8 cellular contexts compared by ENCODE assay signal in the genomic region with DNA sequence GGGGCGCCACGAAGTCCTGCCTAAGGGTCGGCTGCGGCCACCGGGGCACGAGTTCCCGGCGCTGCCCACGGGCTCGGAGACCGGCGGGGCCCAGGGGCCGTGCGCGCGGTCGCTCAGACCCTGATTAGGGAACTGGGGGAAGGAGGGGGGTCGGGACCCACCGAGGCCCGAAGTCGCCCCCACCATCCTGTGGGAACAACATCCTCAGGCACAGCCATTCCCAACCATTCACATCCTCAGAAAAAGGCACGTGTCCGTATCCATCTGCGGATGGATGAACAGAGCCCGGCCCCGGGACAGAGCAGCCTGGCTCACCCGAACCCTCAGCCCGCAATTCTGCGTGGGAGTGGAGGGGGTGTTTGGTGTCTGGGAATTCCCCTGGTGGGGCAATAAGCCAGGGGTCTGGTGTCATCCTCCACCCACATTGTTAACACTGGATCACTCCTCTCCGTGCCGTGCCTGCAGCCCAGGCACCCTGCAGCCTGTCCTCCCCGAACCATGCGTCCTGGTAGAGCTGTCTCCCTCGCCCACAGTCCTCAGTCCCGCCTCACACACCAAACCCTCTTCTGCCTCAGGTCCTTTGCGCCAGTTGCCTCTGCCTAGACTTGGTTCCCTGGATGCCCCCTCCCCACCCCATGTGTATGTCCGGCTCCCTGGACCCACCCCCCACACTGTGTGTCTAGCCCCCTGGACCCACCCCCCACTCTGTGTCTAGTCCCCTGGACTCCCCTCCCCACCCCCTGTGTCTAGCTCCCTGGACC. TPM values are rescaled to one million over a fixed set of nuclear protein-coding genes. Genes with fewer than 3 reads are reported as not detected.
DNase-seq lines count a peak whose midpoint lies in the region; ATAC-seq and TF ChIP-seq lines count a peak whose summit lies in the region.

No MANE protein-coding gene starts in this region.

- H3K79me2 ChIP-seq in HCT116 (ENCODE audit: insufficient read depth, low read length), result peaks cover 32% of the 10 kb centered on the region

- no peaks in the 10 kb centered on the region for H4K20me1 ChIP-seq in HCT116 (ENCODE audit: insufficient read depth)

- TF ChIP-seq POLR2A in HCT116 (IDR thresholded peaks at IDR 0.05; ENCODE audit: borderline replicate concordance, extremely low read depth, insufficient read depth, insufficient read length), result no peak
- no peak for TF ChIP-seq POLR2A in suprapubic skin (IDR thresholded peaks at IDR 0.05)

- no peak overlapping the region for H2AFZ ChIP-seq in HCT116 (ENCODE audit: low read depth, low read length, poor library complexity, severe bottlenecking)

- no TSS peak for BruUV-seq in HCT116 (replicated peaks; lab: Mats Ljungman, UMichigan)

- RAD21 ChIA-PET in HCT116 (lab: Charles Lee; ENCODE audit: low non-redundant PET in 1 of 2, low total read pairs in 2 of 2, uncharacterized antibody in 2 of 2, unreplicated experiment in 2 of 2), result no interaction called here

- H3K9ac ChIP-seq in HCT116 (ENCODE audit: low read length), result peak overlapping the region; percentile 97

- H3K4me3 ChIP-seq in HCT116 (replicated peaks in 1 of 2; ENCODE audit: low read depth in 1 of 2, low read length in 2 of 2), result peak overlapping the region; percentile 83 to 95
- H3K4me3 ChIP-seq in suprapubic skin, result peak overlapping the region; percentile 91

- intact Hi-C loops in HCT116 (cut with micrococcal nuclease), result loop anchor here (1.0 kb wide), 1 partner anchor 16 kb away; a partner anchor contains a TSS

- H3K27me3 ChIP-seq in HCT116 (ENCODE audit: insufficient read depth, low read length) (no peaks in the 10 kb centered on the region), suprapubic skin (no peaks in the 10 kb centered on the region)

- H3K4me2 ChIP-seq in HCT116 (ENCODE audit: low read length), result peak overlapping the region; percentile 99

- no peaks in the 10 kb centered on the region for H3K9me2 ChIP-seq in HCT116 (ENCODE audit: insufficient read depth)

- CTCF ChIA-PET in HCT116 (lab: Charles Lee), result interaction anchor here (1.1 kb wide), 1 partner anchor 15 kb away, joined by 3 read pairs; a partner anchor contains a TSS

- DNase-seq in EH (ENCODE audit: low read depth) (peak; percentile 84), HCT116 (ENCODE audit: low read depth, low spot score) (no peak), NCI-H2227 treated with DMSO at 0.1 percent for 48 hours (lab: John Stamatoyannopoulos, UW) (peak; percentile 22), activated T-cell treated with anti-CD3 and anti-CD28 coated beads for 4 hours (peak; percentile 89), myocyte (ENCODE audit: low read depth) (peak; percentile 78), suprapubic skin (ENCODE audit: low spot score in 2 of 2) (peak in 1 of 2 donors; percentile 77)

- TF ChIP-seq RAD21 in HCT116 (IDR thresholded peaks at IDR 0.05; ENCODE audit: low read depth), result no peak

- POLR2A ChIA-PET in HCT116 (lab: Charles Lee), result interaction anchor here (1.4 to 4.2 kb wide), 2 partner anchors 16 to 79 kb away, joined by 4 to 31 read pairs; a partner anchor contains a TSS

- H3K36me3 ChIP-seq in HCT116 (ENCODE audit: control insufficient read depth in 1 of 2, insufficient read depth in 2 of 2, low read length in 2 of 2), result no peaks in the 10 kb centered on the region; a peak in 1 of 4 replicates
- no peaks in the 10 kb centered on the region for H3K36me3 ChIP-seq in suprapubic skin

- ATAC-seq in HCT116 (peak; percentile 45), esophagus mucosa (peak; percentile 1), HG03108 (IDR thresholded peaks at IDR 0.05; ENCODE audit: unreplicated experiment) (no peak)

- H3K27ac ChIP-seq in HCT116 (ENCODE audit: low read depth, low read length) (peak overlapping the region; percentile 97), suprapubic skin (peak overlapping the region; percentile 75)

- H3K4me1 ChIP-seq in HCT116 (ENCODE audit: control insufficient read depth in 1 of 2, insufficient read depth in 2 of 2, low read length in 2 of 2) (peaks cover 48 to 77% of the 10 kb centered on the region in 2 experiments), suprapubic skin (peaks cover 52% of the 10 kb centered on the region)

- WGBS in suprapubic skin, result 40% methylated on average over 8 of the region's 37 CpGs

- H3K9me3 ChIP-seq in HCT116 (ENCODE audit: control insufficient read depth in 1 of 2, insufficient read depth in 1 of 2, low read depth in 1 of 2, low read length in 2 of 2) (no peaks in the 10 kb centered on the region), suprapubic skin (no peaks in the 10 kb centered on the region)

- TF ChIP-seq CTCF in HCT116 (IDR thresholded peaks at IDR 0.05 in 2 of 3, conservative IDR thresholded peaks at IDR 0.05 in 1 of 3; ENCODE audit: borderline replicate concordance in 1 of 3, insufficient read depth in 1 of 3, low read depth in 2 of 3, low read length in 2 of 3), result no peak
- TF ChIP-seq CTCF in suprapubic skin (IDR thresholded peaks at IDR 0.05), result no peak

- no peak for TF ChIP-seq EP300 in suprapubic skin (IDR thresholded peaks at IDR 0.05)

TF ChIP-seq in HCT116, 20 proteins besides CTCF, POLR2A, EP300 and RAD21:
- TF ChIP-seq JUND (IDR thresholded peaks at IDR 0.05) (no peak), POLR2AphosphoS5 (IDR thresholded peaks at IDR 0.05; ENCODE audit: low read depth, low read length) (peak; percentile 64), ZFX (IDR thresholded peaks at IDR 0.05) (peak; percentile 82; the same call in 1 of the 2 replicates)
- TF ChIP-seq, protein P1, sequence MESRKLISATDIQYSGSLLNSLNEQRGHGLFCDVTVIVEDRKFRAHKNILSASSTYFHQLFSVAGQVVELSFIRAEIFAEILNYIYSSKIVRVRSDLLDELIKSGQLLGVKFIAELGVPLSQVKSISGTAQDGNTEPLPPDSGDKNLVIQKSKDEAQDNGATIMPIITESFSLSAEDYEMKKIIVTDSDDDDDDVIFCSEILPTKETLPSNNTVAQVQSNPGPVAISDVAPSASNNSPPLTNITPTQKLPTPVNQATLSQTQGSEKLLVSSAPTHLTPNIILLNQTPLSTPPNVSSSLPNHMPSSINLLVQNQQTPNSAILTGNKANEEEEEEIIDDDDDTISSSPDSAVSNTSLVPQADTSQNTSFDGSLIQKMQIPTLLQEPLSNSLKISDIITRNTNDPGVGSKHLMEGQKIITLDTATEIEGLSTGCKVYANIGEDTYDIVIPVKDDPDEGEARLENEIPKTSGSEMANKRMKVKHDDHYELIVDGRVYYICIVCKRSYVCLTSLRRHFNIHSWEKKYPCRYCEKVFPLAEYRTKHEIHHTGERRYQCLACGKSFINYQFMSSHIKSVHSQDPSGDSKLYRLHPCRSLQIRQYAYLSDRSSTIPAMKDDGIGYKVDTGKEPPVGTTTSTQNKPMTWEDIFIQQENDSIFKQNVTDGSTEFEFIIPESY (IDR thresholded peaks at IDR 0.05; ENCODE audit: extremely low read depth, insufficient replicate concordance, low read length), result no peak

RNA-seq across cellular contexts. Expression of a gene that starts 0.8 kb away (rescaled TPM):
- total RNA-seq in HCT116 (2021; ENCODE audit: unreplicated experiment) (143 TPM), esophagus mucosa (23.2 TPM), myocyte (7.9 and 11.3 TPM in 2 replicates), suprapubic skin (10 to 100 TPM; 16.1 to 29.8 (median 20.3) TPM)
- 99.2 and 103 TPM in 2 replicates for polyA plus RNA-seq in HCT116 (2012)
- polyA plus RNA-seq in myocyte (2012), result 25.5 TPM

RNA-seq across cellular contexts. Expression of a gene that starts 15.4 kb away (rescaled TPM):
- total RNA-seq in HCT116 (2021; ENCODE audit: unreplicated experiment), result 445 TPM
- 422 and 492 TPM in 2 replicates for polyA plus RNA-seq in HCT116 (2012)
- total RNA-seq in esophagus mucosa, result 50.0 TPM
- 94.9 and 164 TPM in 2 replicates for total RNA-seq in myocyte
- polyA plus RNA-seq in myocyte (2012), result 261 TPM
- total RNA-seq in suprapubic skin, result 1 to 10 TPM; 3.6 to 7.6 (median 4.5) TPM
